Comparison of ENCODE assay signal across 12 cellular contexts in the genomic region with DNA sequence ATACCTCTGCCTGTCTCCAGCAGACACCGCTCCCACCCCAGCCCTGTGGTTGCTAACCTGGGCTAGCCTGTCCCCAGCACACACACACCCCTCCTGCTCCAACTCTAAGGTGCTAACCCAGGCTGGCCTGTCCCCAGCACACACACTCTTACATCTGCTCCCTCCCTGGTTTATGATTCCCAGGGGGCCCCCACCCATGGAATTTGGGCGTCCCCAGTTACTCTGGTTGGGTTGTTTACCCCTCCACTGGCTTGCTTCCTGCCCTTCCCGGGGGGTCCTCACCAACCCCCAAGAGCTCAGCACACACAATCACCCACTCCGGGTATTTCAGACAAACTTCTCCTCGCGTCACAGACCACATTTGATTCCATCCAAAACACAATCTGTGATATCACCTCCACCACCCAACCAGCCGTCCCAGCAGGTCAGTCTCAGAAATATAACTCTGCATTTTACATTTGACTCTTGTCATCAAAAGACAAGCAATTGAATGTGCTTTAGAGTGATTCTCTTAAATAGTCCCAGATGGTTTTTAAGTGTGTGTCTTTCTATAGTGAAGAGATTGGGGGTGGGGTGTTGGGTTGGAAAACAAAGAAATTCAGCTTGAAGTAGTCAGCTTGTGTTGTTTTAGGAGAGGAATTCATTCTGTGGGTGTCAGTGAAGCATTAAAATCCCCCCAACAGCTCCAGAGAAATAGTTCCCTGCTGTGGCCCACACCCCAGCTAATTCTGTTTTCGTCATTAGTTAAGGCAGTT. TPM values are rescaled to one million over a fixed set of nuclear protein-coding genes. Genes with fewer than 3 reads are reported as not detected.
DNase-seq lines count a peak whose midpoint lies in the region; ATAC-seq and TF ChIP-seq lines count a peak whose summit lies in the region.
"Had no signal": no experiment of that assay in that cellular context is flagged by ENCODE, and none has a peak within 500 bp of the region (broad histone marks: within the 10 kb centered on the region; RNA-seq: fewer than 3 reads in every experiment).

No MANE protein-coding gene starts in this region.

- no peaks in the 10 kb centered on the region for H3K36me3 ChIP-seq in gastrocnemius medialis
- H3K36me3 ChIP-seq in Karpas-422 (ENCODE audit: insufficient read depth, low read length), result no peaks in the 10 kb centered on the region

- no peaks in the 10 kb centered on the region for H4K20me1 ChIP-seq in Karpas-422 (ENCODE audit: insufficient read depth, low read depth, low read length)

- no peak for TF ChIP-seq POLR2A in gastrocnemius medialis (IDR thresholded peaks at IDR 0.05)

- in situ Hi-C loops in gastrocnemius medialis (cut with MboI; ENCODE audit: low sequenced_read_pairs in 4 of 4), result no loop called here

- no peaks in the 10 kb centered on the region for H3K9me2 ChIP-seq in Karpas-422 (replicated peaks; ENCODE audit: insufficient read depth, low read length)

- H2AFZ ChIP-seq in Karpas-422 (ENCODE audit: low read length), result no peak overlapping the region

- TF ChIP-seq CTCF in HFFc6 (IDR thresholded peaks at IDR 0.05), result no peak
- TF ChIP-seq CTCF in gastrocnemius medialis (IDR thresholded peaks at IDR 0.05 in 4 of 5, conservative IDR thresholded peaks at IDR 0.05 in 1 of 5), result no peak

- peaks cover 93% of the 10 kb centered on the region for H3K4me1 Mint-ChIP-seq in HFFc6 (ENCODE audit: low read depth)
- H3K4me1 Mint-ChIP-seq in activated T-helper 1 cell treated with anti-CD3 and anti-CD28 coated beads, Interleukin-12 subunit alpha, Interleukin-12 subunit beta, Interleukin-2, Interleukin-4 antibody, amounts not matched to agents 30 ng/mL and 10 ng/mL and 1 ng/mL, durations not matched to agents 14 hours and 24 hours and 36 hours (ENCODE audit: low read depth), result no peaks in the 10 kb centered on the region

- H3K27me3 Mint-ChIP-seq in HFFc6 (ENCODE audit: insufficient read depth), result peaks cover 5% of the 10 kb centered on the region
- peaks cover 49% of the 10 kb centered on the region for H3K27me3 Mint-ChIP-seq in activated T-helper 1 cell treated with anti-CD3 and anti-CD28 coated beads, Interleukin-12 subunit alpha, Interleukin-12 subunit beta, Interleukin-2, Interleukin-4 antibody, amounts not matched to agents 30 ng/mL and 10 ng/mL and 1 ng/mL, durations not matched to agents 14 hours and 24 hours and 36 hours (ENCODE audit: insufficient read depth)

- intact Hi-C loops in activated T-helper 1 cell treated with anti-CD3 and anti-CD28 coated beads, Interleukin-12 subunit alpha, Interleukin-12 subunit beta, Interleukin-2, Interleukin-4 antibody, amounts not matched to agents 30 ng/mL and 10 ng/mL and 1 ng/mL, durations not matched to agents 14 hours and 24 hours and 36 hours (cut with micrococcal nuclease), result no loop called here
- intact Hi-C loops in gastrocnemius medialis (cut with DNase I; ENCODE audit: low total_unique reads), result no loop called here

- peaks cover 15 to 49% of the 10 kb centered on the region in 2 donors for H3K4me1 ChIP-seq in gastrocnemius medialis
- no peaks in the 10 kb centered on the region for H3K4me1 ChIP-seq in Karpas-422 (ENCODE audit: low read length)

- H3K9me3 ChIP-seq in iPS-18c (ENCODE audit: control insufficient read depth, insufficient read depth, low read length), result no peaks in the 10 kb centered on the region
- H3K9me3 ChIP-seq in gastrocnemius medialis, result no peaks in the 10 kb centered on the region
- no peaks in the 10 kb centered on the region for H3K9me3 ChIP-seq in Karpas-422 (ENCODE audit: low read length)

- H3K36me3 Mint-ChIP-seq in HFFc6 (ENCODE audit: low read depth), result peaks cover 46% of the 10 kb centered on the region
- H3K36me3 Mint-ChIP-seq in activated T-helper 1 cell treated with anti-CD3 and anti-CD28 coated beads, Interleukin-12 subunit alpha, Interleukin-12 subunit beta, Interleukin-2, Interleukin-4 antibody, amounts not matched to agents 30 ng/mL and 10 ng/mL and 1 ng/mL, durations not matched to agents 14 hours and 24 hours and 36 hours (ENCODE audit: low read depth), result no peaks in the 10 kb centered on the region

- DNase-seq in HFFc6 (no peak), gastrocnemius medialis (no peak), activated gamma-delta T cell treated with Interleukin-2 at 50 U/mL for 16 hours (no peak), Karpas-422 (no peak), NAMALWA (ENCODE audit: low spot score) (no peak)
- no peak for DNase-seq in activated T-helper 1 cell treated with anti-CD3 and anti-CD28 coated beads, Interleukin-12 subunit alpha, Interleukin-12 subunit beta, Interleukin-2, Interleukin-4 antibody, amounts not matched to agents 30 ng/mL and 10 ng/mL and 1 ng/mL, durations not matched to agents 14 hours and 24 hours and 36 hours (ENCODE audit: low spot score)
- DNase-seq: Calu3, NCI-H82 had no signal

- peak overlapping the region; percentile 48 to 64 (median 60) for H3K27ac ChIP-seq in gastrocnemius medialis
- H3K27ac ChIP-seq in Karpas-422 (ENCODE audit: low read length), result no peak overlapping the region
- H3K27ac ChIP-seq: epithelial cell of prostate had no signal

- ATAC-seq in gastrocnemius medialis (no peak), HG02938 (IDR thresholded peaks at IDR 0.05; ENCODE audit: unreplicated experiment) (no peak)

- H3K4me3 ChIP-seq in iPS-18c (ENCODE audit: insufficient read depth, low read depth, low read length) (0 out of 2 replicates have a peak overlapping the region, but pooled peaks have one; percentile 21), gastrocnemius medialis (no peak overlapping the region), Karpas-422 (ENCODE audit: low read length) (no peak overlapping the region)
- H3K4me3 ChIP-seq: lung had no signal

- H3K27ac Mint-ChIP-seq in HFFc6, result peak overlapping the region; percentile 77
- peak overlapping the region; percentile 15 for H3K27ac Mint-ChIP-seq in activated T-helper 1 cell treated with anti-CD3 and anti-CD28 coated beads, Interleukin-12 subunit alpha, Interleukin-12 subunit beta, Interleukin-2, Interleukin-4 antibody, amounts not matched to agents 30 ng/mL and 10 ng/mL and 1 ng/mL, durations not matched to agents 14 hours and 24 hours and 36 hours

- no peak overlapping the region for H3K9ac ChIP-seq in Karpas-422 (ENCODE audit: low read length)

- H3K4me3 Mint-ChIP-seq in HFFc6, result peak overlapping the region; percentile 67
- no peak overlapping the region for H3K4me3 Mint-ChIP-seq in activated T-helper 1 cell treated with anti-CD3 and anti-CD28 coated beads, Interleukin-12 subunit alpha, Interleukin-12 subunit beta, Interleukin-2, Interleukin-4 antibody, amounts not matched to agents 30 ng/mL and 10 ng/mL and 1 ng/mL, durations not matched to agents 14 hours and 24 hours and 36 hours

- H3K4me2 ChIP-seq in Karpas-422 (ENCODE audit: low read depth, low read length, poor library complexity, severe bottlenecking), result no peak overlapping the region

- H3K9me3 Mint-ChIP-seq in HFFc6, result no peaks in the 10 kb centered on the region
- no peaks in the 10 kb centered on the region for H3K9me3 Mint-ChIP-seq in activated T-helper 1 cell treated with anti-CD3 and anti-CD28 coated beads, Interleukin-12 subunit alpha, Interleukin-12 subunit beta, Interleukin-2, Interleukin-4 antibody, amounts not matched to agents 30 ng/mL and 10 ng/mL and 1 ng/mL, durations not matched to agents 14 hours and 24 hours and 36 hours

- H3K27me3 ChIP-seq in gastrocnemius medialis, result peaks cover 0 to 7% (median 5%) of the 10 kb centered on the region in 3 donors
- H3K27me3 ChIP-seq in Karpas-422 (ENCODE audit: low read length), result no peaks in the 10 kb centered on the region

- no peaks in the 10 kb centered on the region for H3K79me2 ChIP-seq in Karpas-422 (ENCODE audit: low read length)

RNA-seq across cellular contexts. Expression of a gene that starts 20.1 kb away (rescaled TPM):
- 100 to 1,000 TPM; 202 to 327 (median 217) TPM for total RNA-seq in HFFc6 (2021; fragmentation: NEBNext Ultra II Directional; extraction: Animal tissue kit (Norgen Biotek cat#: 25700))
- 0.10 TPM in 1 of 2 replicates, not detected in the other for total RNA-seq in activated T-helper 1 cell treated with anti-CD3 and anti-CD28 coated beads, Interleukin-12 subunit alpha, Interleukin-12 subunit beta, Interleukin-2, Interleukin-4 antibody, amounts not matched to agents 30 ng/mL and 10 ng/mL and 1 ng/mL, durations not matched to agents 14 hours and 24 hours and 36 hours
- 10 to 100 TPM; 51.2 to 85.8 (median 70.5) TPM for total RNA-seq in gastrocnemius medialis
- total RNA-seq in Karpas-422 (2014; rRNA removed; shearing (Covaris generic); ENCODE audit: low replicate concordance), result 0.76 TPM in 1 of 2 replicates, not detected in the other

RNA-seq across cellular contexts. Expression of a gene that starts 20.3 kb away (rescaled TPM):
- total RNA-seq in HFFc6 (2021; fragmentation: NEBNext Ultra II Directional; extraction: Animal tissue kit (Norgen Biotek cat#: 25700)), result 100 to 1,000 TPM; 137 to 328 (median 148) TPM
- not detected in 2 replicates for total RNA-seq in activated T-helper 1 cell treated with anti-CD3 and anti-CD28 coated beads, Interleukin-12 subunit alpha, Interleukin-12 subunit beta, Interleukin-2, Interleukin-4 antibody, amounts not matched to agents 30 ng/mL and 10 ng/mL and 1 ng/mL, durations not matched to agents 14 hours and 24 hours and 36 hours
- total RNA-seq in gastrocnemius medialis, result 100 to 1,000 TPM in 3 of 4 donors, 10 to 100 TPM in 1; 60.5 to 127 (median 120) TPM
- total RNA-seq in Karpas-422 (2014; rRNA removed; shearing (Covaris generic); ENCODE audit: low replicate concordance), result 0.11 TPM in 1 of 2 replicates, not detected in the other

Comparison
In these comparisons a context has a peak if more than half of its experiments do, and no peak if none do; other contexts are left out.
1. RNA of a gene that starts 20.1 kb away (total RNA-seq): 202 to 327 TPM in HFFc6 and 51.2 to 85.8 TPM in gastrocnemius medialis; 0.10 TPM in activated T-helper 1 cell treated with anti-CD3 and anti-CD28 coated beads, Interleukin-12 subunit alpha, Interleukin-12 subunit beta, Interleukin-2, Interleukin-4 antibody, amounts not matched to agents 30 ng/mL and 10 ng/mL and 1 ng/mL, durations not matched to agents 14 hours and 24 hours and 36 hours and 0.76 TPM in Karpas-422; every median in the first group is over 10 times any median in the second.
2. RNA of a gene that starts 20.3 kb away (total RNA-seq): 137 to 328 TPM in HFFc6 and 60.5 to 127 TPM in gastrocnemius medialis; not detected in activated T-helper 1 cell treated with anti-CD3 and anti-CD28 coated beads, Interleukin-12 subunit alpha, Interleukin-12 subunit beta, Interleukin-2, Interleukin-4 antibody, amounts not matched to agents 30 ng/mL and 10 ng/mL and 1 ng/mL, durations not matched to agents 14 hours and 24 hours and 36 hours and 0.11 TPM in Karpas-422; every median in the first group is over 10 times any median in the second.